ENCODE assay signal across 31 cellular contexts in genomic region chr7:118843456-118843855, GRCh38.
"Had no signal": no experiment of that assay in that cellular context is flagged by ENCODE, and none has a peak within 500 bp of the region (broad histone marks: within the 10 kb centered on the region; RNA-seq: fewer than 3 reads in every experiment).

No MANE protein-coding gene starts in this region.

- H3K36me3 ChIP-seq: ascending aorta, breast epithelium, cardiac muscle cell, esophagus squamous epithelium had no signal

- H3K4me3 ChIP-seq: ascending aorta, breast epithelium, cardiac muscle cell, coronary artery, dorsolateral prefrontal cortex, esophagus squamous epithelium had no signal

- H3K4me1 ChIP-seq: ascending aorta, esophagus squamous epithelium had no signal

- H3K27me3 Mint-ChIP-seq: activated CD8-positive, alpha-beta T cell treated with anti-CD3 and anti-CD28 coated beads for 36 hours; activated naive CD4-positive, alpha-beta T cell treated with anti-CD3 and anti-CD28 coated beads, Interleukin-2, amount 10 ng/mL, durations not matched to agents 7 days and 5 days; activated naive CD8-positive, alpha-beta T cell treated with anti-CD3 and anti-CD28 coated beads, Interleukin-2, amount 10 ng/mL, durations not matched to agents 7 days and 5 days; brain; dendritic cell treated with granulocyte-macrophage colony-stimulating factor and Interleukin-4, amounts not matched to agents 40 ng/mL and 50 ng/mL, for 4 days; effector memory CD8-positive, alpha-beta T cell; T-helper 17 cell had no signal

- DNase-seq: activated CD4-positive, alpha-beta T cell treated with anti-CD3 and anti-CD28 coated beads for 48 hours; activated CD4-positive, alpha-beta T cell treated with anti-CD3 and anti-CD28 coated beads, Interleukin-2, amount 50 U/mL, for 1 hour; activated CD4-positive, alpha-beta T cell treated with anti-CD3 and anti-CD28 coated beads, Interleukin-2, amount 50 U/mL, for 48 hours; activated CD8-positive, alpha-beta memory T cell treated with anti-CD3 and anti-CD28 coated beads for 24 hours; activated CD8-positive, alpha-beta T cell treated with anti-CD3 and anti-CD28 coated beads for 36 hours; activated effector memory CD4-positive, alpha-beta T cell treated with anti-CD3 and anti-CD28 coated beads, Interleukin-2, amount 50 U/mL, for 16 hours; activated naive CD4-positive, alpha-beta T cell treated with anti-CD3 and anti-CD28 coated beads, Interleukin-2, amount 10 ng/mL, durations not matched to agents 7 days and 5 days; activated naive CD8-positive, alpha-beta T cell treated with anti-CD3 and anti-CD28 coated beads, Interleukin-2, amount 10 ng/mL, durations not matched to agents 7 days and 5 days; activated T-cell treated with anti-CD3 and anti-CD28 coated beads, Interleukin-2, amount 50 U/mL, for 4 hours; central memory CD4-positive, alpha-beta T cell; cerebellar nuclear complex; dorsolateral prefrontal cortex; effector CD4-positive, alpha-beta T cell; effector memory CD8-positive, alpha-beta T cell; esophagus squamous epithelium; foreskin melanocyte; head of caudate nucleus; T-helper 1 cell; T-helper 17 cell; T1000 had no signal

- H3K9me3 ChIP-seq: ascending aorta, esophagus squamous epithelium had no signal

- ATAC-seq: activated CD4-positive, CD25-positive, alpha-beta regulatory T cell treated with anti-CD3 and anti-CD28 coated beads, Interleukin-2, amount 50 U/mL, for 24 hours; activated CD8-positive, alpha-beta T cell treated with anti-CD3 and anti-CD28 coated beads for 36 hours; activated naive CD4-positive, alpha-beta T cell treated with anti-CD3 and anti-CD28 coated beads, Interleukin-2, amount 50 U/mL, for 72 hours; activated T-cell treated with anti-CD3 and anti-CD28 coated beads, Interleukin-2, amount 50 U/mL, for 4 hours; effector memory CD8-positive, alpha-beta T cell; T-helper 17 cell had no signal

- H3K36me3 Mint-ChIP-seq: activated naive CD4-positive, alpha-beta T cell treated with anti-CD3 and anti-CD28 coated beads, Interleukin-2, amount 10 ng/mL, durations not matched to agents 7 days and 5 days; activated naive CD4-positive, alpha-beta T cell treated with anti-CD3 and anti-CD28 coated beads, Interleukin-2, amount 50 U/mL, for 72 hours; activated naive CD8-positive, alpha-beta T cell treated with anti-CD3 and anti-CD28 coated beads, Interleukin-2, amount 10 ng/mL, durations not matched to agents 7 days and 5 days; brain had no signal

- H3K4me1 Mint-ChIP-seq: activated naive CD4-positive, alpha-beta T cell treated with anti-CD3 and anti-CD28 coated beads, Interleukin-2, amount 10 ng/mL, durations not matched to agents 7 days and 5 days; activated naive CD8-positive, alpha-beta T cell treated with anti-CD3 and anti-CD28 coated beads, Interleukin-2, amount 10 ng/mL, durations not matched to agents 7 days and 5 days; brain; T-helper 17 cell had no signal

- H3K4me3 Mint-ChIP-seq: activated CD8-positive, alpha-beta T cell treated with anti-CD3 and anti-CD28 coated beads for 36 hours; activated naive CD4-positive, alpha-beta T cell treated with anti-CD3 and anti-CD28 coated beads, Interleukin-2, amount 10 ng/mL, durations not matched to agents 7 days and 5 days; activated naive CD8-positive, alpha-beta T cell treated with anti-CD3 and anti-CD28 coated beads, Interleukin-2, amount 10 ng/mL, durations not matched to agents 7 days and 5 days; activated T-cell treated with anti-CD3 and anti-CD28 coated beads, Interleukin-2, amount 50 U/mL, for 4 hours; activated T-helper 1 cell treated with anti-CD3 and anti-CD28 coated beads, Interleukin-12 subunit alpha, Interleukin-12 subunit beta, Interleukin-2, Interleukin-4 antibody, amounts not matched to agents 30 ng/mL and 10 ng/mL and 1 ng/mL, durations not matched to agents 14 hours and 24 hours and 36 hours; brain; dendritic cell treated with granulocyte-macrophage colony-stimulating factor and Interleukin-4, amounts not matched to agents 40 ng/mL and 50 ng/mL, for 4 days; effector memory CD8-positive, alpha-beta T cell; T-helper 17 cell; T-helper 2 cell treated with Interferon-gamma antibody and Interleukin-4, amounts not matched to agents 5 μg/mL and 100 μg/mL, for 36 hours had no signal

- H3K27ac ChIP-seq: ascending aorta, breast epithelium, cardiac muscle cell, coronary artery, dorsolateral prefrontal cortex, esophagus squamous epithelium had no signal

- H3K9me3 Mint-ChIP-seq: activated T-cell treated with anti-CD3 and anti-CD28 coated beads, Interleukin-2, amount 50 U/mL, for 4 hours; dendritic cell treated with granulocyte-macrophage colony-stimulating factor and Interleukin-4, amounts not matched to agents 40 ng/mL and 50 ng/mL, for 4 days had no signal

- H3K27me3 ChIP-seq: ascending aorta, cardiac muscle cell, dorsolateral prefrontal cortex, esophagus squamous epithelium had no signal

- H3K27ac Mint-ChIP-seq: activated CD8-positive, alpha-beta T cell treated with anti-CD3 and anti-CD28 coated beads for 36 hours; activated naive CD4-positive, alpha-beta T cell treated with anti-CD3 and anti-CD28 coated beads, Interleukin-2, amount 10 ng/mL, durations not matched to agents 7 days and 5 days; activated naive CD4-positive, alpha-beta T cell treated with anti-CD3 and anti-CD28 coated beads, Interleukin-2, amount 50 U/mL, for 72 hours; activated naive CD8-positive, alpha-beta T cell treated with anti-CD3 and anti-CD28 coated beads, Interleukin-2, amount 10 ng/mL, durations not matched to agents 7 days and 5 days; activated T-helper 1 cell treated with anti-CD3 and anti-CD28 coated beads, Interleukin-12 subunit alpha, Interleukin-12 subunit beta, Interleukin-2, Interleukin-4 antibody, amounts not matched to agents 30 ng/mL and 10 ng/mL and 1 ng/mL, durations not matched to agents 14 hours and 24 hours and 36 hours; activated T-helper 2 cell treated with anti-CD3 and anti-CD28 coated beads, Interferon-gamma antibody, Interleukin-2, Interleukin-4, amounts not matched to agents 10 μg/mL and 5 μg/mL and 100 μg/mL, durations not matched to agents 14 hours and 24 hours and 36 hours; brain; dendritic cell treated with granulocyte-macrophage colony-stimulating factor and Interleukin-4, amounts not matched to agents 40 ng/mL and 50 ng/mL, for 4 days; effector memory CD8-positive, alpha-beta T cell; T-helper 17 cell; T-helper 2 cell treated with Interferon-gamma antibody and Interleukin-4, amounts not matched to agents 5 μg/mL and 100 μg/mL, for 36 hours had no signal
